Comparison of ENCODE assay signal across 8 cellular contexts in the genomic region with DNA sequence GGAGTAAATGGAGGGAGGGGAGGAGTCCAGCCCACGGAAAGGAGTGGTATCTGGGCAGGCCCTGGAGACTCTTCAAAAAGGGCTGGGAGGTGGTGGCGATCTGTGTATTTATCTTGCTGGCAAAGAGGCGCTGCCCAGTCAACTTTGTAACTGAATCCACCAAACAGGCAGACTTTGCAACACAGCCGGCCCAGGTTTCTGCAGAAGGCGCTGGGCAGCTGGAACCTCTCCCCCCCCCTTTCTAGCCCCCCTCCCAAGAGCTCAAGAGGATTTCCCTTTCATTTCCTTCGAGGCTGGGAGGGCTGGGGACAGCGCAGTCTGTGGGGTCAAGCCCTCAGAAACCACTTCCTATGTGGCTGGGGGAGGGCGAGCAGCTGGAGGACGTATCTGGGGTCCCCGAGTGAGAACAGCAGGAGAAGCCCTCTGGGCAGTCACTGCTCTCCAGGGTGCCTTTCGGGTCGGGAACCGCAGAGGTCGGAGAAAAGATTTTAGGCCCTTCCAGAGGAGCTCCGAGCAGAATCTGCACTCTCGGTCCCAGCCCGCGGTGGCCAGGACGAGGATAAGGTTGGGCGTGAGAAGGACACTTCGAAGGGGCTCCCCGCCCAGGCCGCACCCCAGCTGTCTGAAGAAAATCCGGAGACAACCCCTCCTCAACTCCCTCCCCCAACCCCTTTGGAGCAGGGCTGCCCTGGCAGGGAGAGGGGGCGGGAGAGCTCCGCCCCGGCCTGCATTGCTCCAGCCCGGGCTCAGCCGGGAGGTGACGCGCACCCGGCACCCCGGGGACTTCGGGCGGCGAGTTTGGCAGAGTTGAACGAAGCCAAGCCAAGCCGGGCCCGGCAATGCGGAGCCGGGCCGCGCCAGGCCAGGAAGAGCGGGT.
DNase-seq lines count a peak whose midpoint lies in the region; ATAC-seq and TF ChIP-seq lines count a peak whose summit lies in the region.

No MANE protein-coding gene starts in this region.

- ATAC-seq in DND-41 (ENCODE audit: insufficient read depth, low read depth) = peak; percentile 36
- peak; percentile 18 for ATAC-seq in GM21717 (IDR thresholded peaks at IDR 0.05; ENCODE audit: unreplicated experiment)

- H3K9ac ChIP-seq in DND-41 (ENCODE audit: low read depth, low read length) = peak overlapping the region; percentile 52; the same call in 1 of the 2 replicates
- H3K9ac ChIP-seq in KMS-11 = no peak overlapping the region

- H3K4me3 ChIP-seq in DND-41 (ENCODE audit: low read depth in 1 of 2, low read length in 2 of 2) = peak overlapping the region; percentile 23 to 66; a peak in 3 of 4 replicates
- H3K4me3 ChIP-seq in KMS-11 (IDR thresholded peaks at IDR 0.05; ENCODE audit: insufficient read depth, low read depth, low read length) = peak overlapping the region; percentile 39

- no peak for TF ChIP-seq CTCF in DND-41 (IDR thresholded peaks at IDR 0.05; ENCODE audit: borderline replicate concordance, extremely low read depth, low read length, poor library complexity, severe bottlenecking)
- TF ChIP-seq CTCF in KMS-11 (conservative IDR thresholded peaks at IDR 0.05; ENCODE audit: low read depth, low read length) = no peak

- H3K79me2 ChIP-seq in DND-41 (ENCODE audit: insufficient read depth, low read length) = no peaks in the 10 kb centered on the region
- no peaks in the 10 kb centered on the region for H3K79me2 ChIP-seq in KMS-11 (ENCODE audit: insufficient read depth, low read depth)

- DNase-seq in DND-41 (peak; percentile 58), UCSD-AML1 (lab: John Stamatoyannopoulos, UW; ENCODE audit: unreplicated experiment) (peak; percentile 63), caudate nucleus (lab: John Stamatoyannopoulos, UW) (peak in 20 of 61 donors; percentile 25 to 69 (median 52)), kidney tubule cell (ENCODE audit: low spot score) (peak; percentile 47), epidermal melanocyte (ENCODE audit: insufficient read length, low spot score) (no peak)
- DNase-seq in stimulated activated CD4-positive, alpha-beta T cell treated with anti-CD3 and anti-CD28 coated beads, Interleukin-1b, Interleukin-23, amount 100 ng/mL, for 48 hours = peak; percentile 29

- H3K4me2 ChIP-seq in DND-41 (ENCODE audit: insufficient read depth, low read length) (peak overlapping the region; percentile 99), KMS-11 (peak overlapping the region; percentile 70)

- H3K4me1 ChIP-seq in DND-41 (ENCODE audit: insufficient read depth, low read length) (peaks cover 38% of the 10 kb centered on the region), KMS-11 (ENCODE audit: low read depth, poor library complexity, severe bottlenecking) (peaks cover 15% of the 10 kb centered on the region)

- H3K27me3 ChIP-seq in DND-41 (ENCODE audit: insufficient read depth, low read length, poor library complexity) = peaks cover 74% of the 10 kb centered on the region
- H3K27me3 ChIP-seq in KMS-11 (ENCODE audit: insufficient read depth, low read depth) = no peaks in the 10 kb centered on the region

- peaks cover 51% of the 10 kb centered on the region for H4K20me1 ChIP-seq in DND-41 (ENCODE audit: insufficient read depth, low read length)
- H4K20me1 ChIP-seq in KMS-11 (ENCODE audit: insufficient read depth) = no peaks in the 10 kb centered on the region

- H3K27ac ChIP-seq in DND-41 (ENCODE audit: low read length) (no peak overlapping the region), KMS-11 (no peak overlapping the region), caudate nucleus (ENCODE audit: low read depth, low read length) (peak overlapping the region; percentile 92)

- no peak overlapping the region for H2AFZ ChIP-seq in DND-41 (ENCODE audit: low read depth, low read length)
- peak overlapping the region; percentile 78; the same call in 1 of the 2 replicates for H2AFZ ChIP-seq in KMS-11 (ENCODE audit: low read depth)

- H3K36me3 ChIP-seq in DND-41 (ENCODE audit: insufficient read depth, low read length) = no peaks in the 10 kb centered on the region
- H3K36me3 ChIP-seq in KMS-11 (ENCODE audit: insufficient read depth) = no peaks in the 10 kb centered on the region

- H3K9me3 ChIP-seq in DND-41 (ENCODE audit: insufficient read depth, low read length, severe bottlenecking) = no peaks in the 10 kb centered on the region
